In the genomic region with DNA sequence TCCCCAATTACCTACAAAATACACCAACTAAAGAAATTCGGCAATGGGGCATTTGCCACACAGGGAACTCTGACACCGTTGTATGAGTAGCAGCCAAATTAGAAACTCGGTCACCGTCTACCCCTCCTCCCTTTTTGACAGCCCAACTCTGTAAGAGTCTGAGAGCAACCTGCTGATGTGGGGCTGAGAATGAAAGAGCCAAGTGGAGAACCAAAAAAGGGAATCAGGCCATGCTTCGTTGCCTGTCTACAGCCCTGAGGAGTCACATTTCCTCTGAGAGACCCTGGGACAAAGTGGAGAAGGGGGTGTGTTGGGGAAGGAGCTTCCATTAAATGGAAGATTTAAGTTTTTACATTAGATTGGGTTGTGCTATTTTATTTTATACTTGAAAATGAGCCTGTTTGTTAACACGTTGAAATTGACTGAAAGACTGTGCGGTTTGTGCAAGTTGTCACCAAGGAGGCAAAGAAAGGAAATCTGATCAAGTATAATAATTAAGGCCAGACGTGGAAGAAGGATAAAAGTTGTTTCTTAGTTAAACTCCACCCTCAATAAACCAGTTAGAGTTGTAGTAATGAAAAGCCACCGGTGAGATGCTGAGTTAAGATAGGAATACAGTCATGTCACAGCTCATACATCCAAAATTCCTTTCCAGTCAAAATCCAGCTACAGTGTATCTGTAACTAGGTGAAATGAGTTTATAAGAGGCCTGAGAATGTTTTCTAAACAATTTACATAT, we compare ENCODE assay signal across 16 cellular contexts.
"Had no signal": no experiment of that assay in that cellular context is flagged by ENCODE, and none has a peak within 500 bp of the region (broad histone marks: within the 10 kb centered on the region; RNA-seq: fewer than 3 reads in every experiment).

No MANE protein-coding gene starts in this region.

- DNase-seq: activated naive CD4-positive, alpha-beta T cell treated with anti-CD3 and anti-CD28 coated beads, Interleukin-2, amount 50 U/mL, for 16 hours; brain microvascular endothelial cell; glutamatergic neuron; immature natural killer cell; left colon; naive thymus-derived CD4-positive, alpha-beta T cell; psoas muscle; spleen; stimulated activated CD4-positive, alpha-beta T cell treated with anti-CD3 and anti-CD28 coated beads, Interleukin-1b, Interleukin-23, amount 100 ng/mL, for 48 hours; stimulated activated naive B cell treated with anti-CD40 and anti-IgM and Interleukin-4, amounts not matched to agents 10 μg/mL and 1 μg/mL and 100 μg/mL, for 72 hours; substantia nigra; T-helper 2 cell; transverse colon had no signal

- H3K9me3 ChIP-seq: psoas muscle, transverse colon had no signal

- ATAC-seq: activated CD4-positive, CD25-positive, alpha-beta regulatory T cell treated with anti-CD3 and anti-CD28 coated beads, Interleukin-2, amount 50 U/mL, for 24 hours; esophagus mucosa; left colon; naive thymus-derived CD4-positive, alpha-beta T cell; psoas muscle; sciatic nerve; stimulated activated naive B cell treated with anti-CD40 and anti-IgM and Interleukin-4, amounts not matched to agents 10 μg/mL and 1 μg/mL and 100 μg/mL, for 72 hours had no signal

- H3K27ac ChIP-seq: brain microvascular endothelial cell, psoas muscle, spleen, transverse colon had no signal

- H3K27me3 ChIP-seq: brain microvascular endothelial cell, spleen, transverse colon had no signal

- H3K4me1 ChIP-seq: psoas muscle, spleen, transverse colon had no signal

- H3K4me3 ChIP-seq: psoas muscle, spleen, transverse colon had no signal

- H3K36me3 ChIP-seq: brain microvascular endothelial cell, spleen, transverse colon had no signal
